8 cellular contexts compared by ENCODE assay signal in genomic region chr5:138542956-138543729, GRCh38. TPM values are rescaled to one million over a fixed set of nuclear protein-coding genes. Genes with fewer than 3 reads are reported as not detected.
DNase-seq lines count a peak whose midpoint lies in the region; ATAC-seq and TF ChIP-seq lines count a peak whose summit lies in the region.

ETF1 (minus strand) TSS chr5:138543236; CDS start chr5:138542918, 318 bp downstream.

- H3K27me3 ChIP-seq in foreskin keratinocyte (no peaks in the 10 kb centered on the region), neuron (ENCODE audit: insufficient read depth, low read length) (no peaks in the 10 kb centered on the region), subcutaneous abdominal adipose tissue (ENCODE audit: control insufficient read depth in 5 of 5, insufficient read depth in 4 of 5, low read length in 5 of 5) (no peaks in the 10 kb centered on the region)

- peak within 1 kb of the TSS; percentile 64 for H2AFZ ChIP-seq in neuron (ENCODE audit: low read depth, low read length)

- H3K36me3 ChIP-seq in neuron (ENCODE audit: insufficient read depth, low read length): peaks cover 25% of the 10 kb centered on the region
- H3K36me3 ChIP-seq in subcutaneous abdominal adipose tissue (ENCODE audit: control insufficient read depth in 5 of 5, insufficient read depth in 5 of 5, low read length in 5 of 5): no peaks in the 10 kb centered on the region

- POLR2A ChIA-PET in HEK293T (lab: Yijun Ruan, JAX): interaction anchor here (0.7 to 3.1 kb wide), 26 partner anchors 9 to 330 kb away, joined by 3 to 34 read pairs (median 4); partner anchors contain the start of genes EGR1, FAM53C, HSPA9 and REEP2

- no peaks in the 10 kb centered on the region for H3K9me3 ChIP-seq in neuron (ENCODE audit: low read length)
- H3K9me3 ChIP-seq in subcutaneous abdominal adipose tissue (ENCODE audit: control insufficient read depth in 5 of 5, low read length in 5 of 5): no peaks in the 10 kb centered on the region

- in situ Hi-C loops in SK-MEL-5 (cut with HindIII; ENCODE audit: low pct_unique_long_range_greater_than_20kb, low sequenced_read_pairs): no loop called here

- no peak for TF ChIP-seq CTCF in foreskin keratinocyte (conservative IDR thresholded peaks at IDR 0.05)

- H3K4me1 ChIP-seq in foreskin keratinocyte (peaks cover 24% of the 10 kb centered on the region), neuron (ENCODE audit: insufficient read depth, low read length) (peaks cover 27% of the 10 kb centered on the region), subcutaneous abdominal adipose tissue (ENCODE audit: control insufficient read depth in 5 of 5, insufficient read depth in 5 of 5, low read length in 5 of 5) (peaks cover 10 to 69% (median 64%) of the 10 kb centered on the region in 5 donors)

- H3K4me3 ChIP-seq in neuron (ENCODE audit: low read length): peak within 1 kb of the TSS; percentile 96
- H3K4me3 ChIP-seq in subcutaneous abdominal adipose tissue (ENCODE audit: low read depth in 1 of 5, low read length in 5 of 5): peak within 1 kb of the TSS; percentile 88 to 98 (median 94)

- CTCF ChIA-PET in HEK293T (lab: Yijun Ruan, JAX): no interaction called here

- DNase-seq in GF-D8 (lab: John Stamatoyannopoulos, UW): peak; percentile 92
- peak; percentile 96 for DNase-seq in HEK293T (ENCODE audit: extremely low spot score)
- peak; percentile 99 for DNase-seq in MV-4-11 (lab: John Stamatoyannopoulos, UW)
- DNase-seq in SK-MEL-5 (ENCODE audit: low read depth, low spot score): peak; percentile 99
- peak; percentile 100 for DNase-seq in activated naive CD4-positive, alpha-beta T cell treated with Interleukin-2 at 50 U/mL for 16 hours
- DNase-seq in foreskin keratinocyte: peak; percentile 97 to 99

- peak within 1 kb of the TSS; percentile 96 for H3K27ac ChIP-seq in foreskin keratinocyte
- H3K27ac ChIP-seq in subcutaneous abdominal adipose tissue (ENCODE audit: low read depth, low read length): peak within 1 kb of the TSS; percentile 99

- peak within 1 kb of the TSS; percentile 97 to 100 (median 98) for H3K9ac ChIP-seq in subcutaneous abdominal adipose tissue (ENCODE audit: low read length in 5 of 5)

- peak; percentile 90 for ATAC-seq in foreskin keratinocyte

TF ChIP-seq in HEK293T, 16 proteins besides CTCF, POLR2A, EP300 and RAD21:
- TF ChIP-seq ARNT (IDR thresholded peaks at IDR 0.05) (no peak), SP1 (IDR thresholded peaks at IDR 0.05) (no peak), FOXM1 (IDR thresholded peaks at IDR 0.05; ENCODE audit: borderline replicate concordance) (no peak; the same call in 1 of the 2 replicates), LEF1 (IDR thresholded peaks at IDR 0.05; ENCODE audit: borderline replicate concordance) (no peak), CTBP1 (IDR thresholded peaks at IDR 0.05; ENCODE audit: borderline replicate concordance) (no peak), SUZ12 (IDR thresholded peaks at IDR 0.05) (no peak), ELF4 (IDR thresholded peaks at IDR 0.05) (peak; percentile 72), L3MBTL2 (conservative IDR thresholded peaks at IDR 0.05) (0 out of 2 replicates have a peak, but pooled peaks have one; percentile 49)

RNA-seq across cellular contexts. Expression of gene ETF1, which starts in this region (rescaled TPM):
- total RNA-seq in SK-MEL-5 (2014; rRNA removed; shearing (Covaris generic)): 196 and 213 TPM in 2 replicates
- polyA plus RNA-seq in SK-MEL-5 (2015; cell fraction: cytosol; rRNA removed): 133 and 174 TPM in 2 replicates
- 79.2 and 84.7 TPM in 2 replicates for polyA plus RNA-seq in SK-MEL-5 (2015; cell fraction: nucleus; rRNA removed)
- total RNA-seq in foreskin keratinocyte: 116 and 125 TPM in 2 replicates
- 57.1 and 69.2 TPM in 2 replicates for polyA plus RNA-seq in foreskin keratinocyte

Comparison
In these comparisons a context has a peak if more than half of its experiments do, and no peak if none do; other contexts are left out.
1. Peak in every context shown above with its lines: DNase-seq, ATAC-seq, H3K4me3 ChIP-seq and H3K27ac ChIP-seq.